8 cellular contexts compared by ENCODE assay signal in the genomic region with DNA sequence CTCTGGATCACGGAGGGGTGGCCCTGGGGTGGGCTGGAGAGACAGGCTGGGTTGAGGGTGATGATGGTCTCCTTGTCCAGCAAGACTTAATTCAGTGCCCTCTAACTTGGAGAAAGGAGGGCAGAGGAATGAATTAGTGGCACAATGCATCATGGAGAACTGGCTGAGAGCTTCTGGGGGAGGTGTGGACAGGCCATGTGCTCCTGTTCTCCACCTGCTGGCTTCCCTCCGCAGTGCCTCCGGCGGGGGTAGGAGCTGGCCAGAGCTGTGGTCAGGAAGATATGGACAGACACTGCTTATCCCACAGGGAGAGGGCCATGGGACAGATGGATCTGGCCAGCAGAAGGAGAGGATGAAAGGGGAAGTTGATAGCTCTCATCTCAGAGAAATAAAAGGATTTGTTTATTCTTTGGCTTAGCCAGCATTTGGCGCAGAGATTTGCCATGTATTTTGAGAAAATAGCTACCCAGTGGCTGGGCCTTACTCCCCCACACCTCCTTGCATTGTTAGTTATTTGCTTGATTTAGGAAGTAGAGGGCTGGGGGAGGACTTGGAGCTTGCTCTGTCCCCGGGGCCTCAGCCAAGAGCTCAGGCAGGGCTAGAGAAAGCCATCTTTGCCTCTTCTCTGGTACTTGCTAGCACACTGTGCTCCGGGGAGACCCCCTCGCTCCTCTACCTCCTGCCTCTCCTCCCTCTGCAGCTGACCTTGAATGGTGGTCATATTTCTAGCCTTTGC.
DNase-seq lines count a peak whose midpoint lies in the region; ATAC-seq and TF ChIP-seq lines count a peak whose summit lies in the region.

No MANE protein-coding gene starts in this region.

- 69 to 75% methylated on average over 4 to 5 of the region's 8 CpGs for WGBS in esophagus squamous epithelium, 2 donors

- peaks cover 16% of the 10 kb centered on the region for H3K4me1 Mint-ChIP-seq in neural crest cell

- H3K27me3 ChIP-seq in esophagus squamous epithelium: no peaks in the 10 kb centered on the region

- TF ChIP-seq CTCF in neural crest cell (conservative IDR thresholded peaks at IDR 0.05): peak; percentile 43
- TF ChIP-seq CTCF in esophagus squamous epithelium (IDR thresholded peaks at IDR 0.05): peak in 1 of 6 experiments; percentile 9

- no peak overlapping the region for H3K27ac Mint-ChIP-seq in neural crest cell (ENCODE audit: unreplicated experiment)

- H3K27me3 Mint-ChIP-seq in neural crest cell (ENCODE audit: low read depth): no peaks in the 10 kb centered on the region

- in situ Hi-C loops in G401 (cut with HindIII; ENCODE audit: low sequenced_read_pairs): no loop called here

- H3K9me3 ChIP-seq in esophagus squamous epithelium: no peaks in the 10 kb centered on the region

- H3K36me3 Mint-ChIP-seq in neural crest cell (ENCODE audit: low read depth): no peaks in the 10 kb centered on the region

- no peak overlapping the region for H3K4me3 Mint-ChIP-seq in neural crest cell

- H3K27ac ChIP-seq in esophagus squamous epithelium: no peak overlapping the region

- DNase-seq in G401 (ENCODE audit: low spot score) (peak; percentile 98), NCI-H526 treated with DMSO at 0.1 percent for 48 hours (lab: John Stamatoyannopoulos, UW) (peak; percentile 75), neural crest cell (ENCODE audit: low read depth, low spot score) (no peak), NCI-H1694 (lab: John Stamatoyannopoulos, UW) (no peak), esophagus squamous epithelium (lab: John Stamatoyannopoulos, UW) (no peak)

- ATAC-seq in esophagus mucosa (peak; percentile 17), HG02798 (IDR thresholded peaks at IDR 0.05; ENCODE audit: poor library complexity, unreplicated experiment) (no peak), GM19397 (IDR thresholded peaks at IDR 0.05; ENCODE audit: unreplicated experiment) (no peak)

- no peak for TF ChIP-seq POLR2A in esophagus squamous epithelium (IDR thresholded peaks at IDR 0.05)

- peak overlapping the region in 2 of 4 donors; percentile 38 to 55 for H3K4me3 ChIP-seq in esophagus squamous epithelium

- peaks cover 6 to 33% (median 11%) of the 10 kb centered on the region in 3 donors for H3K4me1 ChIP-seq in esophagus squamous epithelium

- intact Hi-C loops in esophagus squamous epithelium (cut with DNase I): no loop called here

- no peaks in the 10 kb centered on the region for H3K9me3 Mint-ChIP-seq in neural crest cell

- no peaks in the 10 kb centered on the region for H3K36me3 ChIP-seq in esophagus squamous epithelium

Comparison
In these comparisons a context has a peak if more than half of its experiments do, and no peak if none do; other contexts are left out.
1. DNase-seq: peak in G401 (single experiment) and NCI-H526 treated with DMSO at 0.1 percent for 48 hours (single experiment); none in neural crest cell (single experiment), NCI-H1694 (single experiment) and esophagus squamous epithelium (single experiment).